Comparison of ENCODE assay signal across 1 cellular context in the genomic region with DNA sequence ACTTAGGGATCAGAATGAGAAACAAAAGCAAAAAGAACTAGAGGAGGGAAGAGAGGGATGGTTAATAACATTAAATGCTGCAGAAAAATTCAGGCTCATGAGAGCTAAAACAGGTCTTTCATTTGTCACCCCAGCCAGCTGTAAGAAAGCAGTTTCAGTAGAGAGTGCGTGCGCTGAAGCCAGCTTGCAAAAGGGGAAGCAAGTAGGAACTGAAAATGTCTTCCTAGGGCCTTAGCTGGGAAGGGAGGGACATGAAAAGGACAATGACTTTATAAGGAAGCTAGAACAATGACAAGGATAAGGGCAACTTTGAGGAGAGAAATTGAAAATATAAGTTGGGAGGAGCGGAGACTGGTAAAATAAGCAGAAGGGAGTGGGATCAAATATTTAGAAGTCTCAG.
TF ChIP-seq lines count a peak whose summit lies in the region.

No MANE protein-coding gene starts in this region.

TF ChIP-seq in GM12878, 131 proteins besides CTCF, POLR2A, EP300 and RAD21:
- TF ChIP-seq, protein P1, sequence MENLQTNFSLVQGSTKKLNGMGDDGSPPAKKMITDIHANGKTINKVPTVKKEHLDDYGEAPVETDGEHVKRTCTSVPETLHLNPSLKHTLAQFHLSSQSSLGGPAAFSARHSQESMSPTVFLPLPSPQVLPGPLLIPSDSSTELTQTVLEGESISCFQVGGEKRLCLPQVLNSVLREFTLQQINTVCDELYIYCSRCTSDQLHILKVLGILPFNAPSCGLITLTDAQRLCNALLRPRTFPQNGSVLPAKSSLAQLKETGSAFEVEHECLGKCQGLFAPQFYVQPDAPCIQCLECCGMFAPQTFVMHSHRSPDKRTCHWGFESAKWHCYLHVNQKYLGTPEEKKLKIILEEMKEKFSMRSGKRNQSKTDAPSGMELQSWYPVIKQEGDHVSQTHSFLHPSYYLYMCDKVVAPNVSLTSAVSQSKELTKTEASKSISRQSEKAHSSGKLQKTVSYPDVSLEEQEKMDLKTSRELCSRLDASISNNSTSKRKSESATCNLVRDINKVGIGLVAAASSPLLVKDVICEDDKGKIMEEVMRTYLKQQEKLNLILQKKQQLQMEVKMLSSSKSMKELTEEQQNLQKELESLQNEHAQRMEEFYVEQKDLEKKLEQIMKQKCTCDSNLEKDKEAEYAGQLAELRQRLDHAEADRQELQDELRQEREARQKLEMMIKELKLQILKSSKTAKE (IDR thresholded peaks at IDR 0.05; ENCODE audit: low read depth, poor library complexity, severe bottlenecking) = no peak
- TF ChIP-seq IKZF1 (conservative IDR thresholded peaks at IDR 0.05) (peak; percentile 88), SP1 (IDR thresholded peaks at IDR 0.05; ENCODE audit: low read depth, low read length) (no peak), BCL11A (IDR thresholded peaks at IDR 0.05; ENCODE audit: low read depth, low read length) (0 out of 2 replicates have a peak, but pooled peaks have one; percentile 30), ETV6 (conservative IDR thresholded peaks at IDR 0.05 in 1 of 2, IDR thresholded peaks at IDR 0.05 in 1 of 2; ENCODE audit: borderline replicate concordance in 1 of 2, low read depth in 1 of 2) (peak in 1 of 2 experiments; percentile 45; a peak in 1 of 4 replicates), WRNIP1 (IDR thresholded peaks at IDR 0.05; ENCODE audit: borderline replicate concordance, low read depth, low read length) (peak; percentile 71; the same call in 1 of the 2 replicates), TCF3 (IDR thresholded peaks at IDR 0.05; ENCODE audit: borderline replicate concordance, insufficient read depth, low read depth, low read length) (0 out of 2 replicates have a peak, but pooled peaks have one; percentile 50), TCF12 (IDR thresholded peaks at IDR 0.05; ENCODE audit: low read depth, low read length) (0 out of 2 replicates have a peak, but pooled peaks have one; percentile 57), MEF2A (IDR thresholded peaks at IDR 0.05; ENCODE audit: insufficient read depth, low read depth, low read length) (0 out of 2 replicates have a peak, but pooled peaks have one; percentile 43), SIN3A (IDR thresholded peaks at IDR 0.05; ENCODE audit: low read depth, low read length) (peak; percentile 65; the same call in 1 of the 2 replicates), SMAD5 (IDR thresholded peaks at IDR 0.05; ENCODE audit: low read depth) (no peak), CBX3 (IDR thresholded peaks at IDR 0.05; ENCODE audit: borderline replicate concordance, low read depth) (no peak), NRF1 (conservative IDR thresholded peaks at IDR 0.05; ENCODE audit: low read depth, low read length) (no peak), EED (IDR thresholded peaks at IDR 0.05; ENCODE audit: low read depth) (peak; percentile 96), IRF4 (IDR thresholded peaks at IDR 0.05; ENCODE audit: low read depth, low read length) (0 out of 2 replicates have a peak, but pooled peaks have one; percentile 21), IKZF2 (IDR thresholded peaks at IDR 0.05) (peak; percentile 94 to 95), LARP7 (IDR thresholded peaks at IDR 0.05) (no peak), DPF2 (IDR thresholded peaks at IDR 0.05) (0 out of 2 replicates have a peak, but pooled peaks have one; percentile 15), SPI1 (IDR thresholded peaks at IDR 0.05; ENCODE audit: borderline replicate concordance, insufficient read depth, low read depth, low read length) (peak; percentile 66; the same call in 1 of the 2 replicates), POLR2AphosphoS5 (IDR thresholded peaks at IDR 0.05; ENCODE audit: low read length) (peak; percentile 25; the same call in 1 of the 2 replicates), YY1 (IDR thresholded peaks at IDR 0.05; ENCODE audit: low read depth, low read length) (0 out of 2 replicates have a peak, but pooled peaks have one; percentile 40)
- TF ChIP-seq, protein P2, sequence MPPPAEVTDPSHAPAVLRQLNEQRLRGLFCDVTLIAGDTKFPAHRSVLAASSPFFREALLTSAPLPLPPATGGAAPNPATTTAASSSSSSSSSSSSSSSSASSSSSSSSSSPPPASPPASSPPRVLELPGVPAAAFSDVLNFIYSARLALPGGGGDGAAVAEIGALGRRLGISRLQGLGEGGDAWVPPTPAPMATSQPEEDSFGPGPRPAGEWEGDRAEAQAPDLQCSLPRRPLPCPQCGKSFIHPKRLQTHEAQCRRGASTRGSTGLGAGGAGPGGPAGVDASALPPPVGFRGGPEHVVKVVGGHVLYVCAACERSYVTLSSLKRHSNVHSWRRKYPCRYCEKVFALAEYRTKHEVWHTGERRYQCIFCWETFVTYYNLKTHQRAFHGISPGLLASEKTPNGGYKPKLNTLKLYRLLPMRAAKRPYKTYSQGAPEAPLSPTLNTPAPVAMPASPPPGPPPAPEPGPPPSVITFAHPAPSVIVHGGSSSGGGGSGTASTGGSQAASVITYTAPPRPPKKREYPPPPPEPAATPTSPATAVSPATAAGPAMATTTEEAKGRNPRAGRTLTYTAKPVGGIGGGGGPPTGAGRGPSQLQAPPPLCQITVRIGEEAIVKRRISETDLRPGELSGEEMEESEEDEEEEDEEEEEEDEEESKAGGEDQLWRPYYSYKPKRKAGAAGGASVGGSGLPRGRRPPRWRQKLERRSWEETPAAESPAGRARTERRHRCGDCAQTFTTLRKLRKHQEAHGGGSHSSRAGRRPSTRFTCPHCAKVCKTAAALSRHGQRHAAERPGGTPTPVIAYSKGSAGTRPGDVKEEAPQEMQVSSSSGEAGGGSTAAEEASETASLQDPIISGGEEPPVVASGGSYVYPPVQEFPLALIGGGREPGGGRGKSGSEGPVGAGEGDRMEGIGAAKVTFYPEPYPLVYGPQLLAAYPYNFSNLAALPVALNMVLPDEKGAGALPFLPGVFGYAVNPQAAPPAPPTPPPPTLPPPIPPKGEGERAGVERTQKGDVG (CRISPR knock-in tag; IDR thresholded peaks at IDR 0.05) = no peak
- TF ChIP-seq, protein P3, sequence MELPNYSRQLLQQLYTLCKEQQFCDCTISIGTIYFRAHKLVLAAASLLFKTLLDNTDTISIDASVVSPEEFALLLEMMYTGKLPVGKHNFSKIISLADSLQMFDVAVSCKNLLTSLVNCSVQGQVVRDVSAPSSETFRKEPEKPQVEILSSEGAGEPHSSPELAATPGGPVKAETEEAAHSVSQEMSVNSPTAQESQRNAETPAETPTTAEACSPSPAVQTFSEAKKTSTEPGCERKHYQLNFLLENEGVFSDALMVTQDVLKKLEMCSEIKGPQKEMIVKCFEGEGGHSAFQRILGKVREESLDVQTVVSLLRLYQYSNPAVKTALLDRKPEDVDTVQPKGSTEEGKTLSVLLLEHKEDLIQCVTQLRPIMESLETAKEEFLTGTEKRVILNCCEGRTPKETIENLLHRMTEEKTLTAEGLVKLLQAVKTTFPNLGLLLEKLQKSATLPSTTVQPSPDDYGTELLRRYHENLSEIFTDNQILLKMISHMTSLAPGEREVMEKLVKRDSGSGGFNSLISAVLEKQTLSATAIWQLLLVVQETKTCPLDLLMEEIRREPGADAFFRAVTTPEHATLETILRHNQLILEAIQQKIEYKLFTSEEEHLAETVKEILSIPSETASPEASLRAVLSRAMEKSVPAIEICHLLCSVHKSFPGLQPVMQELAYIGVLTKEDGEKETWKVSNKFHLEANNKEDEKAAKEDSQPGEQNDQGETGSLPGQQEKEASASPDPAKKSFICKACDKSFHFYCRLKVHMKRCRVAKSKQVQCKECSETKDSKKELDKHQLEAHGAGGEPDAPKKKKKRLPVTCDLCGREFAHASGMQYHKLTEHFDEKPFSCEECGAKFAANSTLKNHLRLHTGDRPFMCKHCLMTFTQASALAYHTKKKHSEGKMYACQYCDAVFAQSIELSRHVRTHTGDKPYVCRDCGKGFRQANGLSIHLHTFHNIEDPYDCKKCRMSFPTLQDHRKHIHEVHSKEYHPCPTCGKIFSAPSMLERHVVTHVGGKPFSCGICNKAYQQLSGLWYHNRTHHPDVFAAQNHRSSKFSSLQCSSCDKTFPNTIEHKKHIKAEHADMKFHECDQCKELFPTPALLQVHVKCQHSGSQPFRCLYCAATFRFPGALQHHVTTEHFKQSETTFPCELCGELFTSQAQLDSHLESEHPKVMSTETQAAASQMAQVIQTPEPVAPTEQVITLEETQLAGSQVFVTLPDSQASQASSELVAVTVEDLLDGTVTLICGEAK (IDR thresholded peaks at IDR 0.05; ENCODE audit: borderline replicate concordance) = no peak
- TF ChIP-seq, protein P4, sequence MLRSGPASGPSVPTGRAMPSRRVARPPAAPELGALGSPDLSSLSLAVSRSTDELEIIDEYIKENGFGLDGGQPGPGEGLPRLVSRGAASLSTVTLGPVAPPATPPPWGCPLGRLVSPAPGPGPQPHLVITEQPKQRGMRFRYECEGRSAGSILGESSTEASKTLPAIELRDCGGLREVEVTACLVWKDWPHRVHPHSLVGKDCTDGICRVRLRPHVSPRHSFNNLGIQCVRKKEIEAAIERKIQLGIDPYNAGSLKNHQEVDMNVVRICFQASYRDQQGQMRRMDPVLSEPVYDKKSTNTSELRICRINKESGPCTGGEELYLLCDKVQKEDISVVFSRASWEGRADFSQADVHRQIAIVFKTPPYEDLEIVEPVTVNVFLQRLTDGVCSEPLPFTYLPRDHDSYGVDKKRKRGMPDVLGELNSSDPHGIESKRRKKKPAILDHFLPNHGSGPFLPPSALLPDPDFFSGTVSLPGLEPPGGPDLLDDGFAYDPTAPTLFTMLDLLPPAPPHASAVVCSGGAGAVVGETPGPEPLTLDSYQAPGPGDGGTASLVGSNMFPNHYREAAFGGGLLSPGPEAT (IDR thresholded peaks at IDR 0.05; ENCODE audit: low read depth) = peak; percentile 84
